Comparison of ENCODE assay signal across 27 cellular contexts in genomic region chr3:12117473-12117872, GRCh38. TPM values are rescaled to one million over a fixed set of nuclear protein-coding genes. Genes with fewer than 3 reads are reported as not detected.
"Had no signal": no experiment of that assay in that cellular context is flagged by ENCODE, and none has a peak within 500 bp of the region (broad histone marks: within the 10 kb centered on the region; RNA-seq: fewer than 3 reads in every experiment).

No MANE protein-coding gene starts in this region.

- H3K36me3 Mint-ChIP-seq: activated naive CD8-positive, alpha-beta T cell had no signal

- H3K9me3 Mint-ChIP-seq: activated B cell treated with CpG ODN at 0.5 μM for 24 hours; activated CD8-positive, alpha-beta T cell treated with anti-CD3 and anti-CD28 coated beads for 36 hours; activated T-cell treated with anti-CD3 and anti-CD28 coated beads, Interleukin-2, amount 50 U/mL, for 4 hours; activated T-helper 17 cell treated with anti-CD3 and anti-CD28 coated beads, Interleukin-2, amount 50 U/mL, for 72 hours had no signal

- DNase-seq: activated B cell treated with CpG ODN at 0.5 μM for 24 hours; activated CD4-positive, alpha-beta T cell treated with anti-CD3 and anti-CD28 coated beads for 48 hours; activated CD4-positive, alpha-beta T cell treated with anti-CD3 and anti-CD28 coated beads, Interleukin-2, amount 50 U/mL, for 1 hour; activated CD4-positive, alpha-beta T cell treated with anti-CD3 and anti-CD28 coated beads, Interleukin-2, amount 50 U/mL, for 48 hours; activated CD8-positive, alpha-beta memory T cell treated with anti-CD3 and anti-CD28 coated beads for 24 hours; activated CD8-positive, alpha-beta T cell treated with anti-CD3 and anti-CD28 coated beads for 36 hours; activated effector memory CD4-positive, alpha-beta T cell treated with Interleukin-2 at 50 U/mL for 16 hours; activated gamma-delta T cell treated with Interleukin-2 at 50 U/mL for 16 hours; activated naive CD4-positive, alpha-beta T cell treated with anti-CD3 and anti-CD28 coated beads, Interleukin-2, amount 50 U/mL, for 16 hours; activated naive CD4-positive, alpha-beta T cell treated with Interleukin-2 at 50 U/mL for 16 hours; activated T-cell treated with anti-CD3 and anti-CD28 coated beads, Interleukin-2, amount 50 U/mL, for 4 hours; amniotic stem cell; aorta; body of pancreas; colonic mucosa; effector CD8-positive, alpha-beta T cell; gastrocnemius medialis; glutamatergic neuron; T-helper 9 cell; WERI-Rb-1 had no signal

- H3K4me1 Mint-ChIP-seq: activated T-helper 17 cell treated with anti-CD3 and anti-CD28 coated beads, Interleukin-2, amount 50 U/mL, for 72 hours had no signal

- ATAC-seq: activated CD4-positive, CD25-positive, alpha-beta regulatory T cell treated with anti-CD3 and anti-CD28 coated beads, Interleukin-2, amount 50 U/mL, for 24 hours; activated CD8-positive, alpha-beta T cell treated with anti-CD3 and anti-CD28 coated beads for 36 hours; activated T-cell treated with anti-CD3 and anti-CD28 coated beads, Interleukin-2, amount 50 U/mL, for 4 hours; activated T-helper 17 cell treated with anti-CD3 and anti-CD28 coated beads, Interleukin-2, amount 50 U/mL, for 72 hours; body of pancreas; esophagus mucosa; foreskin keratinocyte; gastrocnemius medialis had no signal

- H3K4me3 Mint-ChIP-seq: activated B cell treated with CpG ODN at 0.5 μM for 24 hours; activated CD8-positive, alpha-beta T cell treated with anti-CD3 and anti-CD28 coated beads for 36 hours; activated naive CD8-positive, alpha-beta T cell; activated T-cell treated with anti-CD3 and anti-CD28 coated beads, Interleukin-2, amount 50 U/mL, for 4 hours; activated T-helper 17 cell treated with anti-CD3 and anti-CD28 coated beads, Interleukin-2, amount 50 U/mL, for 72 hours had no signal

- H3K9me3 ChIP-seq: body of pancreas, colonic mucosa, gastrocnemius medialis had no signal

- H3K27ac Mint-ChIP-seq: activated B cell treated with CpG ODN at 0.5 μM for 24 hours; activated CD8-positive, alpha-beta T cell treated with anti-CD3 and anti-CD28 coated beads for 36 hours; activated naive CD8-positive, alpha-beta T cell; activated T-helper 17 cell treated with anti-CD3 and anti-CD28 coated beads, Interleukin-2, amount 50 U/mL, for 72 hours had no signal

RNA-seq across cellular contexts. Expression of gene TIMP4, which starts 41.2 kb away (rescaled TPM):
- total RNA-seq: activated B cell treated with CpG ODN at 0.5 μM for 24 hours; activated CD8-positive, alpha-beta T cell treated with anti-CD3 and anti-CD28 coated beads for 36 hours; activated T-helper 17 cell treated with anti-CD3 and anti-CD28 coated beads, Interleukin-2, amount 50 U/mL, for 72 hours; foreskin keratinocyte; T-helper 1 cell treated with Interleukin-12 subunit alpha and Interleukin-12 subunit beta and Interleukin-4 antibody, amounts not matched to agents 30 ng/mL and 1 ng/mL, for 36 hours; T-helper 2 cell treated with Interferon-gamma antibody and Interleukin-4, amounts not matched to agents 100 ng/mL and 5 ng/mL, for 36 hours had no signal
